8 cellular contexts compared by ENCODE assay signal in genomic region chr6:6684365-6684833, GRCh38.
DNase-seq lines count a peak whose midpoint lies in the region; ATAC-seq lines count a peak whose summit lies in the region.

No MANE protein-coding gene starts in this region.

- H3K9me3 Mint-ChIP-seq in central memory CD8-positive, alpha-beta T cell = no peaks in the 10 kb centered on the region

- DNase-seq in CMK (ENCODE audit: low read depth) (peak; percentile 95), EL (no peak), cardiac septum (ENCODE audit: low spot score) (no peak), GF-D8 (lab: John Stamatoyannopoulos, UW) (no peak)
- DNase-seq in central memory CD8-positive, alpha-beta T cell (ENCODE audit: low spot score in 2 of 2) = no peak
- DNase-seq in effector CD8-positive, alpha-beta T cell (lab: John Stamatoyannopoulos, UW) = no peak

- ATAC-seq in GM19351 (IDR thresholded peaks at IDR 0.05; ENCODE audit: unreplicated experiment) = peak; percentile 94
- ATAC-seq in HG03159 (IDR thresholded peaks at IDR 0.05; ENCODE audit: unreplicated experiment) = peak; percentile 82
- ATAC-seq in central memory CD8-positive, alpha-beta T cell (replicated peaks; ENCODE audit: extremely low read depth, poor library complexity, severe bottlenecking) = peak; percentile 64

- H3K4me1 Mint-ChIP-seq in central memory CD8-positive, alpha-beta T cell = peaks cover 6% of the 10 kb centered on the region

- H3K27ac Mint-ChIP-seq in central memory CD8-positive, alpha-beta T cell (ENCODE audit: low read depth) = no peak overlapping the region

- intact Hi-C loops in cardiac septum (cut with DNase I) = no loop called here

- H3K4me3 Mint-ChIP-seq in central memory CD8-positive, alpha-beta T cell = peak overlapping the region; percentile 39

- peaks cover 22% of the 10 kb centered on the region for H3K27me3 Mint-ChIP-seq in central memory CD8-positive, alpha-beta T cell

- H3K36me3 Mint-ChIP-seq in central memory CD8-positive, alpha-beta T cell (ENCODE audit: insufficient read depth) = no peaks in the 10 kb centered on the region
